Comparison of ENCODE assay signal across 8 cellular contexts in genomic region chr12:123532808-123533649, GRCh38. TPM values are rescaled to one million over a fixed set of nuclear protein-coding genes. Genes with fewer than 3 reads are reported as not detected.
DNase-seq lines count a peak whose midpoint lies in the region; ATAC-seq and TF ChIP-seq lines count a peak whose summit lies in the region.

No MANE protein-coding gene starts in this region.

- DNase-seq in activated CD4-positive, alpha-beta T cell treated with anti-CD3 and anti-CD28 coated beads for 4 hours: peak; percentile 8 to 21
- no peak for DNase-seq in epithelial cell of proximal tubule (ENCODE audit: low read depth)
- peak; percentile 20 for DNase-seq in midbrain (lab: John Stamatoyannopoulos, UW)
- peak; percentile 71 for DNase-seq in type B pancreatic cell (ENCODE audit: extremely low spot score, unreplicated experiment)
- no peak for DNase-seq in GDM1 (lab: John Stamatoyannopoulos, UW)
- DNase-seq in NCI-H2081 (lab: John Stamatoyannopoulos, UW): no peak

- H3K27ac Mint-ChIP-seq in type B pancreatic cell: peak overlapping the region; percentile 72

- peaks cover 23% of the 10 kb centered on the region for H3K4me1 Mint-ChIP-seq in type B pancreatic cell (ENCODE audit: unreplicated experiment)

- peak overlapping the region; percentile 78 for H3K4me3 ChIP-seq in epithelial cell of proximal tubule (ENCODE audit: low read depth, low read length)

- H3K9me3 Mint-ChIP-seq in type B pancreatic cell: no peaks in the 10 kb centered on the region

- H3K27ac ChIP-seq in C4-2B: peak overlapping the region; percentile 75

- peak overlapping the region; percentile 89 for H3K4me3 Mint-ChIP-seq in type B pancreatic cell

- no peak for TF ChIP-seq CTCF in C4-2B (conservative IDR thresholded peaks at IDR 0.05)
- no peak for TF ChIP-seq CTCF in epithelial cell of proximal tubule (conservative IDR thresholded peaks at IDR 0.05; ENCODE audit: low read depth, low read length)
- no peak for TF ChIP-seq CTCF in type B pancreatic cell (conservative IDR thresholded peaks at IDR 0.05)

- H3K36me3 Mint-ChIP-seq in type B pancreatic cell: peaks cover 9% of the 10 kb centered on the region

- H3K27me3 Mint-ChIP-seq in type B pancreatic cell: no peaks in the 10 kb centered on the region

- peak; percentile 35 for ATAC-seq in HG02759 (IDR thresholded peaks at IDR 0.05; ENCODE audit: unreplicated experiment)

RNA-seq across cellular contexts. Expression of gene RILPL1, which starts 0.5 kb away (rescaled TPM):
- total RNA-seq in epithelial cell of proximal tubule (9.5 and 21.2 TPM in 2 replicates), type B pancreatic cell (ENCODE audit: low replicate concordance) (11.8 and 18.9 TPM in 2 replicates)

RNA-seq across cellular contexts. Expression of gene TMED2, which starts 51.3 kb away (rescaled TPM):
- total RNA-seq in epithelial cell of proximal tubule (139 and 186 TPM in 2 replicates), type B pancreatic cell (ENCODE audit: low replicate concordance) (202 and 320 TPM in 2 replicates)

Comparison
In these comparisons a context has a peak if more than half of its experiments do, and no peak if none do; other contexts are left out.
1. DNase-seq: peak in activated CD4-positive, alpha-beta T cell treated with anti-CD3 and anti-CD28 coated beads for 4 hours (2 of 2), midbrain (single experiment) and type B pancreatic cell (single experiment); none in epithelial cell of proximal tubule (single experiment), GDM1 (single experiment) and NCI-H2081 (0 of 2).